21 cellular contexts compared by ENCODE assay signal in genomic region chr13:91384891-91385290, GRCh38. TPM values are rescaled to one million over a fixed set of nuclear protein-coding genes. Genes with fewer than 3 reads are reported as not detected.
DNase-seq lines count a peak whose midpoint lies in the region; ATAC-seq, FAIRE-seq and TF ChIP-seq lines count a peak whose summit lies in the region.
"Had no signal": no experiment of that assay in that cellular context is flagged by ENCODE, and none has a peak within 500 bp of the region (broad histone marks: within the 10 kb centered on the region; RNA-seq: fewer than 3 reads in every experiment).

No MANE protein-coding gene starts in this region.

- H3K4me1 ChIP-seq in K562 (replicated peaks in 1 of 2; ENCODE audit: control insufficient read depth in 2 of 2, insufficient read depth in 2 of 2, low read length in 2 of 2), result no peaks in the 10 kb centered on the region
- H3K4me1 ChIP-seq: BE2C, BLaER1 had no signal

- no peaks in the 10 kb centered on the region for H3K79me2 ChIP-seq in K562 (ENCODE audit: control insufficient read depth, insufficient read depth, low read length)

- in situ Hi-C loops in K562 (cut with MboI), result no loop called here

- no peaks in the 10 kb centered on the region for H3K9me3 ChIP-seq in K562 (replicated peaks; ENCODE audit: control insufficient read depth, insufficient read depth, low read depth, low read length)
- H3K9me3 ChIP-seq: BE2C, BLaER1 had no signal

- TF ChIP-seq EP300 in K562 (IDR thresholded peaks at IDR 0.05; ENCODE audit: low read length), result no peak

- H3K4me3 ChIP-seq in K562, result no peak overlapping the region
- H3K4me3 ChIP-seq: BLaER1 had no signal

- no peak overlapping the region for H2AFZ ChIP-seq in K562 (ENCODE audit: low read depth, low read length)

- H3K9ac ChIP-seq in K562 (ENCODE audit: insufficient read depth in 1 of 2, low read depth in 2 of 2, low read length in 2 of 2), result no peak overlapping the region
- H3K9ac ChIP-seq: BLaER1 had no signal

- POLR2A ChIA-PET in HEK293T (lab: Yijun Ruan, JAX) (no interaction called here), K562 (lab: Yijun Ruan, JAX) (interaction anchor here (2.0 to 4.5 kb wide), 2 partner anchors 12 to 27 kb away, joined by 5 to 31 read pairs; no protein-coding TSS in a partner anchor)

- no peak for TF ChIP-seq RAD21 in K562 (CRISPR knock-in tag; conservative IDR thresholded peaks at IDR 0.05 in 1 of 2, IDR thresholded peaks at IDR 0.05 in 1 of 2)

- no peaks in the 10 kb centered on the region for H3K27me3 ChIP-seq in K562 (ENCODE audit: control insufficient read depth in 2 of 2, insufficient read depth in 2 of 2, low read length in 2 of 2)
- H3K27me3 ChIP-seq: BE2C, BLaER1 had no signal

- TF ChIP-seq POLR2A in K562 (conservative IDR thresholded peaks at IDR 0.05), result no peak

- no peaks in the 10 kb centered on the region for H3K36me3 ChIP-seq in K562 (ENCODE audit: control insufficient read depth, insufficient read depth, low read length)
- H3K36me3 ChIP-seq: BE2C, BLaER1 had no signal

- WGBS in K562 (ENCODE audit: insufficient coverage, low coverage, missing lambda C conversion rate), result 2% methylated on average over 2 of the region's 2 CpGs

- DNase-seq in HEK293T (ENCODE audit: extremely low spot score) (no peak), K562 (ENCODE audit: extremely low read depth in 1 of 4, low spot score in 3 of 4) (no peak), left cardiac atrium (no peak)
- DNase-seq: 8988T; ACHN; BE2C; C1 segment of cervical spinal cord; CD4-positive, alpha-beta memory T cell; CD4-positive, CD25-positive, alpha-beta regulatory T cell; CD8-positive, alpha-beta memory T cell; COR-L47; DMS79 treated with DMSO at 0.1 percent for 48 hours; GF-D8 had no signal

- BruUV-seq in K562 (replicated peaks; lab: Mats Ljungman, UMichigan), result no TSS peak

- intact Hi-C loops in K562 (cut with micrococcal nuclease), result loop anchor here (5.0 kb wide), 1 partner anchor 188 kb away; no protein-coding TSS in a partner anchor
- intact Hi-C loops in left cardiac atrium (cut with DNase I), result loop anchor here in 1 of 2 donors (10.0 kb wide), 1 partner anchor 390 kb away; no protein-coding TSS in a partner anchor

- no peaks in the 10 kb centered on the region for H4K20me1 ChIP-seq in K562 (replicated peaks; ENCODE audit: control insufficient read depth, insufficient read depth, low read length)
- H4K20me1 ChIP-seq: BLaER1 had no signal

- TF ChIP-seq CTCF in K562 (IDR thresholded peaks at IDR 0.05 in 2 of 3, conservative IDR thresholded peaks at IDR 0.05 in 1 of 3; ENCODE audit: insufficient read depth in 2 of 3, low read depth in 1 of 3, low read length in 3 of 3), result no peak

- FAIRE-seq in K562 (lab: Jason Lieb, UNC), result no peak
- FAIRE-seq: A204.1, G401.6, GM12891, GM19239 had no signal

- no peak overlapping the region for H3K4me2 ChIP-seq in K562 (ENCODE audit: insufficient read depth, low read length)
- H3K4me2 ChIP-seq: BLaER1 had no signal

- ATAC-seq in K562 (peak; percentile 7; the same call in 1 of the 3 replicates), GM19397 (IDR thresholded peaks at IDR 0.05; ENCODE audit: unreplicated experiment) (no peak), HG02623 (IDR thresholded peaks at IDR 0.05; ENCODE audit: unreplicated experiment) (no peak), left cardiac atrium (no peak)

- no peaks in the 10 kb centered on the region for H3K9me1 ChIP-seq in K562 (ENCODE audit: control insufficient read depth, insufficient read depth, low read length)

- no peak overlapping the region for H3K27ac ChIP-seq in K562 (ENCODE audit: extremely low read depth, low read depth, low read length)
- H3K27ac ChIP-seq: BLaER1 had no signal

- CTCF ChIA-PET in HEK293T (lab: Yijun Ruan, JAX), result no interaction called here
- CTCF ChIA-PET in K562 (lab: Yijun Ruan, JAX; ENCODE audit: low intra/inter-chr PET ratio), result interaction anchor here (0.7 to 1.5 kb wide), 2 partner anchors 22 to 338 kb away, joined by 3 to 5 read pairs; no protein-coding TSS in a partner anchor

TF ChIP-seq in HEK293T, 16 proteins besides CTCF, POLR2A, EP300 and RAD21:
- TF ChIP-seq NFRKB (IDR thresholded peaks at IDR 0.05), result no peak
- TF ChIP-seq LEF1 (IDR thresholded peaks at IDR 0.05; ENCODE audit: borderline replicate concordance), result no peak
- TF ChIP-seq L3MBTL2 (conservative IDR thresholded peaks at IDR 0.05), result no peak
- TF ChIP-seq, protein P1, sequence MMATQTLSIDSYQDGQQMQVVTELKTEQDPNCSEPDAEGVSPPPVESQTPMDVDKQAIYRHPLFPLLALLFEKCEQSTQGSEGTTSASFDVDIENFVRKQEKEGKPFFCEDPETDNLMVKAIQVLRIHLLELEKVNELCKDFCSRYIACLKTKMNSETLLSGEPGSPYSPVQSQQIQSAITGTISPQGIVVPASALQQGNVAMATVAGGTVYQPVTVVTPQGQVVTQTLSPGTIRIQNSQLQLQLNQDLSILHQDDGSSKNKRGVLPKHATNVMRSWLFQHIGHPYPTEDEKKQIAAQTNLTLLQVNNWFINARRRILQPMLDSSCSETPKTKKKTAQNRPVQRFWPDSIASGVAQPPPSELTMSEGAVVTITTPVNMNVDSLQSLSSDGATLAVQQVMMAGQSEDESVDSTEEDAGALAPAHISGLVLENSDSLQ (IDR thresholded peaks at IDR 0.05), result peak; percentile 64
- TF ChIP-seq FOXA1 (IDR thresholded peaks at IDR 0.05), result 0 out of 2 replicates have a peak, but pooled peaks have one; percentile 21

TF ChIP-seq in K562, 482 proteins besides CTCF, POLR2A, EP300 and RAD21 (continues in another document):
- TF ChIP-seq, protein P2, sequence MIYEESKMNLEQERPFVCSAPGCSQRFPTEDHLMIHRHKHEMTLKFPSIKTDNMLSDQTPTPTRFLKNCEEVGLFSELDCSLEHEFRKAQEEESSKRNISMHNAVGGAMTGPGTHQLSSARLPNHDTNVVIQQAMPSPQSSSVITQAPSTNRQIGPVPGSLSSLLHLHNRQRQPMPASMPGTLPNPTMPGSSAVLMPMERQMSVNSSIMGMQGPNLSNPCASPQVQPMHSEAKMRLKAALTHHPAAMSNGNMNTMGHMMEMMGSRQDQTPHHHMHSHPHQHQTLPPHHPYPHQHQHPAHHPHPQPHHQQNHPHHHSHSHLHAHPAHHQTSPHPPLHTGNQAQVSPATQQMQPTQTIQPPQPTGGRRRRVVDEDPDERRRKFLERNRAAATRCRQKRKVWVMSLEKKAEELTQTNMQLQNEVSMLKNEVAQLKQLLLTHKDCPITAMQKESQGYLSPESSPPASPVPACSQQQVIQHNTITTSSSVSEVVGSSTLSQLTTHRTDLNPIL (CRISPR knock-in tag; IDR thresholded peaks at IDR 0.05), result 0 out of 2 replicates have a peak, but pooled peaks have one; percentile 24
- TF ChIP-seq RNF2 (IDR thresholded peaks at IDR 0.05), result 0 out of 2 replicates have a peak, but pooled peaks have one; percentile 7
- TF ChIP-seq CBX1 (IDR thresholded peaks at IDR 0.05; ENCODE audit: low read depth), result no peak

RNA-seq across cellular contexts. Expression of gene GPC5, which starts 13.5 kb away (rescaled TPM):
- 0.32 TPM in 1 of 2 replicates, not detected in the other for total RNA-seq in K562 (2011; cell fraction: chromatin; rRNA removed; ENCODE audit: low replicate concordance)
- total RNA-seq in K562 (2011; cell fraction: nucleolus; rRNA removed), result 0.17 and 0.26 TPM in 2 replicates
- not detected in 2 replicates for total RNA-seq in K562 (2011; cell fraction: nucleoplasm; rRNA removed)
- total RNA-seq in K562 (2014; rRNA removed), result 0.12 and 0.27 TPM in 2 replicates
- total RNA-seq in K562 (2014; rRNA removed; fragmentation: Illumina TruSeq; extraction: Trizol), result not detected in 2 replicates
- not detected in 2 replicates for total RNA-seq in K562 (2015; rRNA removed; fragmentation: Illumina TruSeq; extraction: Trizol)
- not detected in 2 replicates for total RNA-seq in K562 (2021)
- 0.08 and 0.18 TPM in 2 replicates for polyA plus RNA-seq in K562 (2011; rRNA removed)
- polyA plus RNA-seq in K562 (2011; cell fraction: cytosol; rRNA removed), result not detected in 2 replicates
- 0.20 and 0.28 TPM in 2 replicates for polyA plus RNA-seq in K562 (2011; cell fraction: nucleus; rRNA removed)
- 0.03 and 0.15 TPM in 2 replicates for polyA plus RNA-seq in K562 (2012)
- not detected in 2 replicates for polyA plus RNA-seq in K562 (2014; fragmentation: Illumina TruSeq; extraction: Trizol)
- not detected for polyA plus RNA-seq in K562 (2014; fragmentation: Nextera tagmentation; extraction: Ambion mirVana)
- not detected in 2 replicates for polyA plus RNA-seq in K562 (2014; rRNA removed)
- polyA minus RNA-seq in K562 (2011; rRNA and poly(A)+ RNA removed), result 0.07 and 0.33 TPM in 2 replicates
- polyA minus RNA-seq in K562 (2011; cell fraction: cytosol; rRNA and poly(A)+ RNA removed), result not detected in 2 replicates
- 0.27 and 0.78 TPM in 2 replicates for polyA minus RNA-seq in K562 (2011; cell fraction: nucleus; rRNA and poly(A)+ RNA removed)
- 1 to 10 TPM; 1.8 to 3.0 TPM for total RNA-seq in left cardiac atrium
- polyA plus RNA-seq: CD14-positive monocyte; CD4-positive, alpha-beta memory T cell had no signal

RNA-seq across cellular contexts. Expression of gene MIR17HG, which starts 37.4 kb away (rescaled TPM):
- total RNA-seq in K562 (2011; cell fraction: chromatin; rRNA removed; ENCODE audit: low replicate concordance), result 458 and 1,073 TPM in 2 replicates
- total RNA-seq in K562 (2011; cell fraction: nucleolus; rRNA removed), result 474 and 541 TPM in 2 replicates
- total RNA-seq in K562 (2011; cell fraction: nucleoplasm; rRNA removed), result 882 and 1,501 TPM in 2 replicates
- total RNA-seq in K562 (2014; rRNA removed), result 55.3 and 100 TPM in 2 replicates
- 177 and 218 TPM in 2 replicates for total RNA-seq in K562 (2014; rRNA removed; fragmentation: Illumina TruSeq; extraction: Trizol)
- 130 and 149 TPM in 2 replicates for total RNA-seq in K562 (2015; rRNA removed; fragmentation: Illumina TruSeq; extraction: Trizol)
- total RNA-seq in K562 (2021), result 77.8 and 106 TPM in 2 replicates
- 147 and 182 TPM in 2 replicates for polyA plus RNA-seq in K562 (2011; rRNA removed)
- 8.2 and 35.8 TPM in 2 replicates for polyA plus RNA-seq in K562 (2011; cell fraction: cytosol; rRNA removed)
- polyA plus RNA-seq in K562 (2011; cell fraction: nucleus; rRNA removed), result 165 and 195 TPM in 2 replicates
- 21.0 and 54.8 TPM in 2 replicates for polyA plus RNA-seq in K562 (2012)
- polyA plus RNA-seq in K562 (2014; fragmentation: Illumina TruSeq; extraction: Trizol), result 43.2 and 59.7 TPM in 2 replicates
- polyA plus RNA-seq in K562 (2014; fragmentation: Nextera tagmentation; extraction: Ambion mirVana), result 10 to 100 TPM; 44.2 to 67.6 TPM
- 77.9 and 119 TPM in 2 replicates for polyA plus RNA-seq in K562 (2014; rRNA removed)
- polyA minus RNA-seq in K562 (2011; rRNA and poly(A)+ RNA removed), result 251 and 360 TPM in 2 replicates
- 17.0 and 22.7 TPM in 2 replicates for polyA minus RNA-seq in K562 (2011; cell fraction: cytosol; rRNA and poly(A)+ RNA removed)
- polyA minus RNA-seq in K562 (2011; cell fraction: nucleus; rRNA and poly(A)+ RNA removed), result 714 and 1,502 TPM in 2 replicates
- total RNA-seq in left cardiac atrium, result 1 to 10 TPM; 1.7 to 2.6 TPM

Comparison
In these comparisons a context has a peak if more than half of its experiments do, and no peak if none do; other contexts are left out.
1. RNA of gene MIR17HG, which starts 37.4 kb away (total RNA-seq): 55.3 to 1,501 TPM in K562; 1.7 to 2.6 TPM in left cardiac atrium; every median in the first group is over 10 times any median in the second.